In the genomic region with DNA sequence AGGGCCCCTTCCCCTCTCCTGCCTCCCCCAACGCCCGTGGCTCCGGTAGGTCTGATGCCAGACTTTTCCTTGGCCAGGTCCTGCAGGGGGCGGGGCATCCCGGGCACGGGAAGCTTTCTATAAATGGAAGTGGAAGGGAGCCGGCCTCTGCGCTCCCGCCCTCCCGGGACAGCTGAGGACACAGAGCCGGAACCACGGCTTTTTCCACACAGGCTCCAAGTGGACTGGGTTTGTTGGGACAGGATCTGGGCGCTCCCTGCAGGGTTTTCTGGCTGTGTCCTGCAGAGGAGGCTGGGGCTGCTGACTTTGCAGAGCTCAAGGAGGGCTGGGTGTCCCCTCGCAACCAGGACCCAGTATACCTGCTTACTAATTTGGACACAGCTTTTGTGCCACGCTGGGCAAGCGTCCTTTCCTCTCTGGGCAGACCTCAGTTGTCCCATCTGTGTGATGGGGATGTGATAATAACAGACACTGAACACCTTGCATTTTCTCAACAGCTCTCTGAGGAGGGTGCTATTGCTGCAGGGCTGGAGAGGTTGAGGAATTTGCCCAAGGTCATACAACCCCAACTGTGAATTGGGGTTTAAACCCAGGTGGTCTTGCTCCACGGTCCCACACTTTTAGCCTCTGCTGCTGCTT, we compare ENCODE assay signal across 8 cellular contexts. TPM values are rescaled to one million over a fixed set of nuclear protein-coding genes. Genes with fewer than 3 reads are reported as not detected.
DNase-seq lines count a peak whose midpoint lies in the region; ATAC-seq and TF ChIP-seq lines count a peak whose summit lies in the region.

No MANE protein-coding gene starts in this region.

- H2AFZ ChIP-seq in mammary epithelial cell (ENCODE audit: low read depth, low read length) = no peak overlapping the region

- no peak overlapping the region for H3K27ac Mint-ChIP-seq in T-helper 17 cell

- H3K27me3 Mint-ChIP-seq in T-helper 17 cell = no peaks in the 10 kb centered on the region

- H3K79me2 ChIP-seq in mammary epithelial cell (ENCODE audit: insufficient read depth, low read length) = peaks cover 77% of the 10 kb centered on the region

- H3K36me3 Mint-ChIP-seq in T-helper 17 cell (ENCODE audit: low read depth) = peaks cover 6% of the 10 kb centered on the region

- peaks cover 5% of the 10 kb centered on the region for H3K4me1 Mint-ChIP-seq in T-helper 17 cell

- H3K4me1 ChIP-seq in mammary epithelial cell (ENCODE audit: insufficient read depth, low read length) = peaks cover 37% of the 10 kb centered on the region
- H3K4me1 ChIP-seq in subcutaneous abdominal adipose tissue (ENCODE audit: control insufficient read depth in 5 of 5, insufficient read depth in 5 of 5, low read length in 5 of 5) = peaks cover 5 to 25% (median 16%) of the 10 kb centered on the region in 5 donors

- in situ Hi-C loops in ACHN (cut with HindIII; ENCODE audit: low pct_ligation_motif_present, low pct_unique_long_range_greater_than_20kb, low sequenced_read_pairs) (no loop called here), mammary epithelial cell (cut with MboI; ENCODE audit: low sequenced_read_pairs in 2 of 2) (no loop called here)

- H3K36me3 ChIP-seq in mammary epithelial cell (ENCODE audit: insufficient read depth, low read length) (peaks cover 27% of the 10 kb centered on the region), subcutaneous abdominal adipose tissue (ENCODE audit: control insufficient read depth in 5 of 5, insufficient read depth in 5 of 5, low read length in 5 of 5) (no peaks in the 10 kb centered on the region)

- H3K9me3 ChIP-seq in mammary epithelial cell (replicated peaks; ENCODE audit: insufficient read depth, low read length) (no peaks in the 10 kb centered on the region), subcutaneous abdominal adipose tissue (ENCODE audit: control insufficient read depth in 5 of 5, low read length in 5 of 5) (no peaks in the 10 kb centered on the region), T-helper 17 cell (ENCODE audit: control insufficient read depth, low read length, poor library complexity, severe bottlenecking) (no peaks in the 10 kb centered on the region)

- dilution Hi-C loops in mammary epithelial cell (cut with HindIII; ENCODE audit: low sequenced_read_pairs) = loop anchor here (5.0 kb wide), 1 partner anchor 72 kb away; no protein-coding TSS in a partner anchor

- peak overlapping the region; percentile 69 to 98 (median 77) for H3K4me3 ChIP-seq in mammary epithelial cell (replicated peaks in 1 of 3; ENCODE audit: insufficient read depth in 1 of 3, low read depth in 2 of 3, low read length in 3 of 3)
- H3K4me3 ChIP-seq in subcutaneous abdominal adipose tissue (ENCODE audit: low read depth in 1 of 5, low read length in 5 of 5) = peak overlapping the region in 4 of 5 donors; percentile 12 to 38 (median 22)

- no peak for ATAC-seq in GM18498 (IDR thresholded peaks at IDR 0.05; ENCODE audit: unreplicated experiment)
- no peak for ATAC-seq in T-helper 17 cell
- ATAC-seq in HG02678 (IDR thresholded peaks at IDR 0.05; ENCODE audit: unreplicated experiment) = no peak

- peaks cover 3% of the 10 kb centered on the region for H4K20me1 ChIP-seq in mammary epithelial cell (ENCODE audit: insufficient read depth, low read length)

- DNase-seq in ACHN (peak; percentile 70), LoVo (ENCODE audit: low spot score) (peak; percentile 44), mammary epithelial cell (peak; percentile 71), iris pigment epithelial cell (ENCODE audit: low read depth) (peak; percentile 55), T-helper 17 cell (no peak)

- 0% methylated on average over 7 of the region's 17 CpGs for WGBS in mammary epithelial cell (ENCODE audit: low coverage, missing lambda C conversion rate)

- H3K4me3 Mint-ChIP-seq in T-helper 17 cell = no peak overlapping the region

- peak overlapping the region; percentile 97 for H3K9ac ChIP-seq in mammary epithelial cell (ENCODE audit: insufficient read depth, low read length)
- no peak overlapping the region for H3K9ac ChIP-seq in subcutaneous abdominal adipose tissue (ENCODE audit: low read length in 5 of 5)

- peak in 1 of 2 donors; percentile 16 for TF ChIP-seq CTCF in mammary epithelial cell (conservative IDR thresholded peaks at IDR 0.05 in 1 of 2, IDR thresholded peaks at IDR 0.05 in 1 of 2; ENCODE audit: extremely low read depth in 1 of 2, insufficient read depth in 1 of 2, low read depth in 1 of 2, low read length in 2 of 2)

- H3K27me3 ChIP-seq in mammary epithelial cell (ENCODE audit: insufficient read depth, low read length) = no peaks in the 10 kb centered on the region
- no peaks in the 10 kb centered on the region for H3K27me3 ChIP-seq in subcutaneous abdominal adipose tissue (ENCODE audit: control insufficient read depth in 5 of 5, insufficient read depth in 4 of 5, low read length in 5 of 5)

- H3K27ac ChIP-seq in mammary epithelial cell (ENCODE audit: insufficient read depth, low read depth, low read length) (peak overlapping the region; percentile 96), subcutaneous abdominal adipose tissue (ENCODE audit: low read depth, low read length) (no peak overlapping the region)

- CTCF ChIA-PET in mammary epithelial cell (lab: Charles Lee; ENCODE audit: low non-redundant PET) = interaction anchor here (0.5 to 0.9 kb wide), 5 partner anchors 9 to 66 kb away, joined by 5 to 16 read pairs (median 8); no protein-coding TSS in a partner anchor

- peak overlapping the region; percentile 68 for H3K4me2 ChIP-seq in mammary epithelial cell (ENCODE audit: insufficient read depth, low read depth, low read length)

- TSS peak; percentile 93 for BruUV-seq in mammary epithelial cell (replicated peaks; lab: Mats Ljungman, UMichigan)

- intact Hi-C loops in mammary epithelial cell (cut with micrococcal nuclease) = loop anchor here (1.0 to 2.0 kb wide), 2 partner anchors 23 to 29 kb away; no protein-coding TSS in a partner anchor

RNA-seq across cellular contexts. Expression of a gene that starts 1.8 kb away (rescaled TPM):
- total RNA-seq in mammary epithelial cell (100 to 1,000 TPM; 170 to 608 TPM), T-helper 17 cell (1 to 10 TPM in 1 of 2 donors, under 1 TPM in 1; 0.77 to 1.7 TPM)
- 120 TPM for polyA plus RNA-seq in mammary epithelial cell
- 1,186 TPM for polyA minus RNA-seq in mammary epithelial cell

RNA-seq across cellular contexts. Expression of a gene that starts 56.4 kb away (rescaled TPM):
- total RNA-seq in mammary epithelial cell = 10 to 100 TPM; 13.0 to 34.5 TPM
- 28.5 TPM for polyA plus RNA-seq in mammary epithelial cell
- polyA minus RNA-seq in mammary epithelial cell = 62.7 TPM
- total RNA-seq in T-helper 17 cell = 1 to 10 TPM; 5.7 to 7.0 TPM

Comparison
In these comparisons a context has a peak if more than half of its experiments do, and no peak if none do; other contexts are left out.
1. DNase-seq: peak in ACHN (single experiment), LoVo (single experiment), mammary epithelial cell (single experiment) and iris pigment epithelial cell (single experiment); none in T-helper 17 cell (0 of 3).
2. RNA of a gene that starts 1.8 kb away (total RNA-seq): 170 to 608 TPM in mammary epithelial cell; 0.77 to 1.7 TPM in T-helper 17 cell; every median in the first group is over 10 times any median in the second.